ENCODE assay signal across 8 cellular contexts in genomic region chr14:64293976-64294671, GRCh38. TPM values are rescaled to one million over a fixed set of nuclear protein-coding genes. Genes with fewer than 3 reads are reported as not detected.
DNase-seq lines count a peak whose midpoint lies in the region; ATAC-seq and TF ChIP-seq lines count a peak whose summit lies in the region.

TSS of gene ESR2 (minus strand) at chr14:64294371. CDS start at chr14:64282985, 11,386 bp downstream.

- no peaks in the 10 kb centered on the region for H3K36me3 Mint-ChIP-seq in activated CD8-positive, alpha-beta memory T cell treated with anti-CD3 and anti-CD28 coated beads, Interleukin-2, amount 10 ng/mL, durations not matched to agents 7 days and 5 days
- H3K36me3 Mint-ChIP-seq in neural progenitor cell, result no peaks in the 10 kb centered on the region

- H3K9me3 ChIP-seq in Loucy (ENCODE audit: insufficient read depth, low read depth, low read length) (no peaks in the 10 kb centered on the region), neural progenitor cell (ENCODE audit: low read depth) (no peaks in the 10 kb centered on the region)

- H3K9ac ChIP-seq in Loucy (ENCODE audit: low read depth, low read length, poor library complexity, severe bottlenecking), result peak within 1 kb of the TSS; percentile 70
- H3K9ac ChIP-seq in neural progenitor cell, result no peak within 1 kb of the TSS

- H3K27ac Mint-ChIP-seq in activated CD8-positive, alpha-beta memory T cell treated with anti-CD3 and anti-CD28 coated beads, Interleukin-2, amount 10 ng/mL, durations not matched to agents 7 days and 5 days, result peak within 1 kb of the TSS; percentile 8
- H3K27ac Mint-ChIP-seq in neural progenitor cell, result no peak within 1 kb of the TSS

- no peaks in the 10 kb centered on the region for H3K36me3 ChIP-seq in Loucy (ENCODE audit: insufficient read depth, low read length)
- no peaks in the 10 kb centered on the region for H3K36me3 ChIP-seq in neural progenitor cell

- H4K20me1 ChIP-seq in Loucy (ENCODE audit: insufficient read depth, low read length, poor library complexity, severe bottlenecking), result no peaks in the 10 kb centered on the region
- H4K20me1 ChIP-seq in neural progenitor cell (ENCODE audit: low read depth), result peaks cover 3% of the 10 kb centered on the region

- peaks cover 30% of the 10 kb centered on the region for H3K4me1 Mint-ChIP-seq in activated CD8-positive, alpha-beta memory T cell treated with anti-CD3 and anti-CD28 coated beads, Interleukin-2, amount 10 ng/mL, durations not matched to agents 7 days and 5 days
- peaks cover 14% of the 10 kb centered on the region for H3K4me1 Mint-ChIP-seq in neural progenitor cell

- no peaks in the 10 kb centered on the region for H3F3A ChIP-seq in Loucy (ENCODE audit: low read depth)
- peaks cover 17% of the 10 kb centered on the region for H3F3A ChIP-seq in neural progenitor cell (ENCODE audit: low read depth)

- no peaks in the 10 kb centered on the region for H3K27me3 ChIP-seq in Loucy (ENCODE audit: insufficient read depth, low read length, poor library complexity, severe bottlenecking)
- H3K27me3 ChIP-seq in neural progenitor cell, result peaks cover 42% of the 10 kb centered on the region

- peak within 1 kb of the TSS; percentile 76 for H2AFZ ChIP-seq in Loucy (ENCODE audit: low read length)
- H2AFZ ChIP-seq in neural progenitor cell (replicated peaks), result peak within 1 kb of the TSS; percentile 83

- H3K79me2 ChIP-seq in Loucy (ENCODE audit: insufficient read depth, low read length), result no peaks in the 10 kb centered on the region
- H3K79me2 ChIP-seq in neural progenitor cell (ENCODE audit: low read depth), result no peaks in the 10 kb centered on the region

- H3K9me2 ChIP-seq in Loucy (replicated peaks; ENCODE audit: low read depth, low read length), result no peaks in the 10 kb centered on the region

- no peaks in the 10 kb centered on the region for H3K9me3 Mint-ChIP-seq in activated CD8-positive, alpha-beta memory T cell treated with anti-CD3 and anti-CD28 coated beads, Interleukin-2, amount 10 ng/mL, durations not matched to agents 7 days and 5 days (ENCODE audit: low read depth)
- H3K9me3 Mint-ChIP-seq in neural progenitor cell, result no peaks in the 10 kb centered on the region

- H3K4me3 Mint-ChIP-seq in activated CD8-positive, alpha-beta memory T cell treated with anti-CD3 and anti-CD28 coated beads, Interleukin-2, amount 10 ng/mL, durations not matched to agents 7 days and 5 days, result peak within 1 kb of the TSS; percentile 60
- H3K4me3 Mint-ChIP-seq in neural progenitor cell, result peak within 1 kb of the TSS; percentile 83

- H3K4me3 ChIP-seq in GM12865 (ENCODE audit: low read depth, low read length), result peak within 1 kb of the TSS; percentile 45
- peak within 1 kb of the TSS; percentile 80 for H3K4me3 ChIP-seq in Loucy (ENCODE audit: low read length, poor library complexity, severe bottlenecking)
- H3K4me3 ChIP-seq in fibroblast of mammary gland (ENCODE audit: control insufficient read depth, low read depth, low read length), result peak within 1 kb of the TSS; percentile 40
- H3K4me3 ChIP-seq in neural progenitor cell, result peak within 1 kb of the TSS; percentile 55

- peak within 1 kb of the TSS; percentile 78 for H3K4me2 ChIP-seq in Loucy (ENCODE audit: low read depth, low read length, poor library complexity, severe bottlenecking)
- H3K4me2 ChIP-seq in neural progenitor cell, result peak within 1 kb of the TSS; percentile 87

- TF ChIP-seq CTCF in GM12865 (IDR thresholded peaks at IDR 0.05; ENCODE audit: insufficient read depth, low read depth, low read length, missing control alignments), result peak; percentile 23
- TF ChIP-seq CTCF in Loucy (conservative IDR thresholded peaks at IDR 0.05; ENCODE audit: low read length), result peak; percentile 29; the same call in 1 of the 2 replicates
- TF ChIP-seq CTCF in fibroblast of mammary gland (conservative IDR thresholded peaks at IDR 0.05; ENCODE audit: control insufficient read depth, insufficient read depth, low read depth, low read length), result peak; percentile 29
- TF ChIP-seq CTCF in neural progenitor cell (IDR thresholded peaks at IDR 0.05), result peak; percentile 42

- H3K27me3 Mint-ChIP-seq in activated CD8-positive, alpha-beta memory T cell treated with anti-CD3 and anti-CD28 coated beads, Interleukin-2, amount 10 ng/mL, durations not matched to agents 7 days and 5 days, result peaks cover 33% of the 10 kb centered on the region
- H3K27me3 Mint-ChIP-seq in neural progenitor cell (ENCODE audit: insufficient read depth, low read depth), result peaks cover 25% of the 10 kb centered on the region

- peak; percentile 23 for ATAC-seq in GM21619 (IDR thresholded peaks at IDR 0.05; ENCODE audit: unreplicated experiment)
- peak; percentile 43 for ATAC-seq in activated CD8-positive, alpha-beta memory T cell treated with anti-CD3 and anti-CD28 coated beads, Interleukin-2, amount 10 ng/mL, durations not matched to agents 7 days and 5 days
- ATAC-seq in GM18517 (IDR thresholded peaks at IDR 0.05; ENCODE audit: unreplicated experiment), result no peak

- CTCF ChIA-PET in activated CD8-positive, alpha-beta memory T cell treated with anti-CD3 and anti-CD28 coated beads, Interleukin-2, amount 10 ng/mL, durations not matched to agents 7 days and 5 days (lab: Charles Lee), result interaction anchor here (0.8 to 3.3 kb wide), 27 partner anchors 8 to 911 kb away, joined by 3 to 41 read pairs (median 4); partner anchors contain the start of gene SYNE2

- peaks cover 20% of the 10 kb centered on the region for H3K4me1 ChIP-seq in Loucy (ENCODE audit: insufficient read depth, low read length, poor library complexity, severe bottlenecking)
- H3K4me1 ChIP-seq in neural progenitor cell, result peaks cover 8% of the 10 kb centered on the region

- H3K27ac ChIP-seq in neural progenitor cell, result no peak within 1 kb of the TSS

- peak; percentile 56 for DNase-seq in GM12865 (ENCODE audit: low read depth)
- DNase-seq in activated CD8-positive, alpha-beta memory T cell treated with anti-CD3 and anti-CD28 coated beads, Interleukin-2, amount 10 ng/mL, durations not matched to agents 7 days and 5 days, result peak; percentile 45
- DNase-seq in fibroblast of mammary gland (ENCODE audit: low read depth), result peak; percentile 37
- peak; percentile 86 for DNase-seq in neural progenitor cell (ENCODE audit: low spot score)
- DNase-seq in AML-193 (lab: John Stamatoyannopoulos, UW), result no peak

RNA-seq across cellular contexts. Expression of gene ESR2, which starts in this region (rescaled TPM):
- under 1 TPM; 0.15 to 0.49 TPM for total RNA-seq in activated CD8-positive, alpha-beta memory T cell treated with anti-CD3 and anti-CD28 coated beads, Interleukin-2, amount 10 ng/mL, durations not matched to agents 7 days and 5 days
- total RNA-seq in neural progenitor cell (ENCODE audit: low replicate concordance), result 0.21 and 0.31 TPM in 2 replicates

Comparison
In these comparisons a context has a peak if more than half of its experiments do, and no peak if none do; other contexts are left out.
1. Peak in DNase-seq and ATAC-seq in activated CD8-positive, alpha-beta memory T cell treated with anti-CD3 and anti-CD28 coated beads, Interleukin-2, amount 10 ng/mL, durations not matched to agents 7 days and 5 days; RNA of the gene not detected or under 1 TPM.
2. Peak in DNase-seq, H3K4me3 ChIP-seq and H3K4me2 ChIP-seq in neural progenitor cell; RNA of the gene not detected or under 1 TPM.
3. DNase-seq: peak in GM12865 (single experiment) and fibroblast of mammary gland (single experiment); none in AML-193 (0 of 2).
4. Peak in every context shown above with its lines, with median percentiles within 50 percentile points of each other: H3K4me3 ChIP-seq and CTCF ChIP-seq.